Comparison of ENCODE assay signal across 11 cellular contexts in the genomic region with DNA sequence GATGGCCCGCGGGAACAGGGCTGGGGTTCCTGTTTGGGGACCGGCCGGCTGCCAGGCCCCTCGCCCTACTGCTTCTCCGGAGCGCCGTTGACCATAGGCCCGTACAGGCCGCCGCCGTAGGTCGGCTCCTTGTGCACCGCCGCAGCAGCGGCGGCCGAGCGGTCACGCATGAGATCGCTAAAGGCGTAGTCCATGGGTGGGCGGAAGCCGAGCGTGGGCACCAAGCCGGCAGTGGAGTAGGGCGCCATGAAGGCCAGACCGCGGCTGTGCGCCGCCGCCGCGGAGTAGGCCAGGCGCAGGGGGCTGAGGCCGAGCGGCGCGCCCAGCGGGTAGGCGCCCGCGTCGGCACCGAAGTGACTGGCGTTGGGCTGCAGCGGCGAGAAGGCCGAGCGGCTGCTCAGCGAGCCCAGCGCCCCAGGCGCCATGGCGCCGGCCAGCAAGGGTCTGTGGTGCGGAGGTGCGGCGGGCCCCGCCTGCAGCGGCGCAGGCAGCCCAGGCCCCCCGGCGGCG. TPM values are rescaled to one million over a fixed set of nuclear protein-coding genes. Genes with fewer than 3 reads are reported as not detected.
DNase-seq lines count a peak whose midpoint lies in the region; ATAC-seq, FAIRE-seq and TF ChIP-seq lines count a peak whose summit lies in the region.
"Had no signal": no experiment of that assay in that cellular context is flagged by ENCODE, and none has a peak within 500 bp of the region (broad histone marks: within the 10 kb centered on the region; RNA-seq: fewer than 3 reads in every experiment).

No MANE protein-coding gene starts in this region.

- peak overlapping the region; percentile 30 to 48 for H3K4me3 Mint-ChIP-seq in stimulated activated naive CD8-positive, alpha-beta T cell treated with anti-CD3 and anti-CD28 coated beads, Interleukin-15, amount 100 ng/mL, for 72 hours

- ATAC-seq in left lobe of liver (peak; percentile 32), GM21786 (IDR thresholded peaks at IDR 0.05; ENCODE audit: unreplicated experiment) (no peak), HG02642 (IDR thresholded peaks at IDR 0.05; ENCODE audit: poor library complexity, unreplicated experiment) (no peak)
- ATAC-seq in stimulated activated naive CD8-positive, alpha-beta T cell treated with anti-CD3 and anti-CD28 coated beads, Interleukin-15, amount 100 ng/mL, for 72 hours, result no peak

- peaks cover 12% of the 10 kb centered on the region for H3K4me1 ChIP-seq in HUES64 (ENCODE audit: insufficient read depth, low read length)

- H3K27ac ChIP-seq in HUES64 (ENCODE audit: low read depth, low read length), result no peak overlapping the region
- no peak overlapping the region for H3K27ac ChIP-seq in coronary artery
- H3K27ac ChIP-seq: dorsolateral prefrontal cortex, neutrophil had no signal

- DNase-seq in coronary artery (ENCODE audit: low spot score) (no peak), left lobe of liver (ENCODE audit: low spot score) (no peak), HTR-8/SVneo (ENCODE audit: insufficient read length, low spot score) (no peak), NCI-H1092 treated with DMSO at 0.1 percent for 48 hours (lab: John Stamatoyannopoulos, UW) (no peak)
- DNase-seq in stimulated activated naive CD8-positive, alpha-beta T cell treated with anti-CD3 and anti-CD28 coated beads, Interleukin-15, amount 100 ng/mL, for 72 hours, result peak in 1 of 2 donors; percentile 16
- DNase-seq: dorsolateral prefrontal cortex, NCI-H774 had no signal

- peaks cover 95% of the 10 kb centered on the region for H3K27me3 Mint-ChIP-seq in stimulated activated naive CD8-positive, alpha-beta T cell treated with anti-CD3 and anti-CD28 coated beads, Interleukin-15, amount 100 ng/mL, for 72 hours

- TF ChIP-seq CTCF in coronary artery (IDR thresholded peaks at IDR 0.05), result no peak

- no peak overlapping the region for H3K9ac ChIP-seq in HUES64 (ENCODE audit: low read depth, low read length)

- H3K4me1 Mint-ChIP-seq in stimulated activated naive CD8-positive, alpha-beta T cell treated with anti-CD3 and anti-CD28 coated beads, Interleukin-15, amount 100 ng/mL, for 72 hours, result peaks cover 67% of the 10 kb centered on the region

- FAIRE-seq in HTR-8/SVneo (lab: Jason Lieb, UNC), result no peak

- no peaks in the 10 kb centered on the region for H3K36me3 ChIP-seq in HUES64 (ENCODE audit: insufficient read depth, low read length)
- H3K36me3 ChIP-seq: neutrophil had no signal

- no peaks in the 10 kb centered on the region for H3K9me3 Mint-ChIP-seq in stimulated activated naive CD8-positive, alpha-beta T cell treated with anti-CD3 and anti-CD28 coated beads, Interleukin-15, amount 100 ng/mL, for 72 hours

- no peaks in the 10 kb centered on the region for H3K9me3 ChIP-seq in HUES64 (ENCODE audit: insufficient read depth, low read depth, low read length)
- H3K9me3 ChIP-seq: neutrophil had no signal

- peak overlapping the region in 1 of 2 donors; percentile 67 for H3K27ac Mint-ChIP-seq in stimulated activated naive CD8-positive, alpha-beta T cell treated with anti-CD3 and anti-CD28 coated beads, Interleukin-15, amount 100 ng/mL, for 72 hours

- H3K27me3 ChIP-seq in HUES64 (ENCODE audit: insufficient read depth, low read length), result peaks cover 100% of the 10 kb centered on the region

- WGBS in HUES64, result under 1% methylated on average over 64 of the region's 64 CpGs

- H3K4me3 ChIP-seq in HUES64 (ENCODE audit: low read length) (peak overlapping the region; percentile 42), coronary artery (peak overlapping the region; percentile 61)

RNA-seq across cellular contexts. Expression of a gene that starts 4.6 kb away (rescaled TPM):
- 0.10 TPM for polyA plus RNA-seq in HUES64 (2013, experiment 1 of 2)
- not detected for polyA plus RNA-seq in HUES64 (2013, experiment 2 of 2)
- total RNA-seq in left lobe of liver, result not detected
